1 cellular context compared by ENCODE assay signal in the genomic region with DNA sequence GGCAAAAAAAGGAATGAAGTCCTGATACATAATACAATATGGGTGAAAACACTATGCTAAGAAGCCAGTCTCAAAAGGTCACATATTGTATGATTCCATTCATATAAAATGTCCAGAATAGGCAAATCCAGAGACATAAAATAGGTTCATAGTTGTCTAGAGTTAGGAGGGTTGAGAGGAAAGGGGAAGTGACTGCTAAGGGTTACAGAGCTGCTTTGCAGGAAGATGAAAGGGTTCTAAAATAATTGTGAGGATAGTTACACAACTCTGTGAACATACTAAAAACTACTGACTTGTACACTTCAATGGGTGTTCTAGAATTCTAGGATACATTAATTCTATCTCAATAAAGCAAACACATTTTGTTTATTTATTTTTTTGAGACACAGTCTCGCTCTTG.
TF ChIP-seq lines count a peak whose summit lies in the region.

No MANE protein-coding gene starts in this region.

TF ChIP-seq in K562, 482 proteins besides CTCF, POLR2A, EP300 and RAD21:
- TF ChIP-seq SPI1 (IDR thresholded peaks at IDR 0.05; ENCODE audit: borderline replicate concordance, low read depth, low read length) (peak; percentile 87), CBX1 (IDR thresholded peaks at IDR 0.05; ENCODE audit: low read depth) (no peak), MCM2 (IDR thresholded peaks at IDR 0.05; ENCODE audit: low read depth) (no peak), ZNF830 (CRISPR knock-in tag; IDR thresholded peaks at IDR 0.05) (no peak), ZNF121 (CRISPR knock-in tag; conservative IDR thresholded peaks at IDR 0.05) (no peak), SREBF2 (CRISPR knock-in tag; IDR thresholded peaks at IDR 0.05) (no peak)
